In genomic region chr21:43196789-43197188, GRCh38 we compare ENCODE assay signal across 12 cellular contexts. TPM values are rescaled to one million over a fixed set of nuclear protein-coding genes. Genes with fewer than 3 reads are reported as not detected.
DNase-seq lines count a peak whose midpoint lies in the region; ATAC-seq and TF ChIP-seq lines count a peak whose summit lies in the region.
"Had no signal": no experiment of that assay in that cellular context is flagged by ENCODE, and none has a peak within 500 bp of the region (broad histone marks: within the 10 kb centered on the region; RNA-seq: fewer than 3 reads in every experiment).

No MANE protein-coding gene starts in this region.

- H3K9me3 Mint-ChIP-seq in activated naive CD8-positive, alpha-beta T cell treated with anti-CD3 and anti-CD28 coated beads, Interleukin-2, amount 10 ng/mL, durations not matched to agents 7 days and 5 days = peaks cover 16% of the 10 kb centered on the region
- H3K9me3 Mint-ChIP-seq in activated naive CD8-positive, alpha-beta T cell treated with anti-CD3 and anti-CD28 coated beads for 36 hours = peaks cover 21% of the 10 kb centered on the region

- no peak for ATAC-seq in activated naive CD8-positive, alpha-beta T cell treated with anti-CD3 and anti-CD28 coated beads, Interleukin-2, amount 10 ng/mL, durations not matched to agents 7 days and 5 days (ENCODE audit: low read depth)
- ATAC-seq in SK-N-SH treated with all-trans-retinoic acid at 6 μM for 48 hours = no peak

- H3K4me3 Mint-ChIP-seq in activated naive CD8-positive, alpha-beta T cell treated with anti-CD3 and anti-CD28 coated beads, Interleukin-2, amount 10 ng/mL, durations not matched to agents 7 days and 5 days = peak overlapping the region; percentile 49
- no peak overlapping the region for H3K4me3 Mint-ChIP-seq in activated naive CD8-positive, alpha-beta T cell treated with anti-CD3 and anti-CD28 coated beads for 36 hours

- H3K36me3 Mint-ChIP-seq in activated naive CD8-positive, alpha-beta T cell treated with anti-CD3 and anti-CD28 coated beads, Interleukin-2, amount 10 ng/mL, durations not matched to agents 7 days and 5 days = peaks cover 12% of the 10 kb centered on the region
- peaks cover 3% of the 10 kb centered on the region for H3K36me3 Mint-ChIP-seq in activated naive CD8-positive, alpha-beta T cell treated with anti-CD3 and anti-CD28 coated beads for 36 hours

- POLR2A ChIA-PET in activated naive CD8-positive, alpha-beta T cell treated with anti-CD3 and anti-CD28 coated beads, Interleukin-2, amount 10 ng/mL, durations not matched to agents 7 days and 5 days (lab: Charles Lee) = no interaction called here

- peaks cover 19% of the 10 kb centered on the region for H3K27me3 Mint-ChIP-seq in activated naive CD8-positive, alpha-beta T cell treated with anti-CD3 and anti-CD28 coated beads, Interleukin-2, amount 10 ng/mL, durations not matched to agents 7 days and 5 days
- H3K27me3 Mint-ChIP-seq in activated naive CD8-positive, alpha-beta T cell treated with anti-CD3 and anti-CD28 coated beads for 36 hours = peaks cover 4% of the 10 kb centered on the region

- peak; percentile 8 for DNase-seq in activated naive CD8-positive, alpha-beta T cell treated with anti-CD3 and anti-CD28 coated beads, Interleukin-2, amount 10 ng/mL, durations not matched to agents 7 days and 5 days
- no peak for DNase-seq in activated naive CD8-positive, alpha-beta T cell treated with anti-CD3 and anti-CD28 coated beads for 36 hours
- DNase-seq in ecto neural progenitor cell (ENCODE audit: low spot score) (peak; percentile 35), mucosa of gallbladder (ENCODE audit: low spot score) (peak; percentile 71), NCI-H2227 (lab: John Stamatoyannopoulos, UW; ENCODE audit: unreplicated experiment) (no peak), SHP77 (lab: John Stamatoyannopoulos, UW) (no peak), NCI-H446 treated with DMSO at 0.1 percent for 48 hours (lab: John Stamatoyannopoulos, UW) (no peak)
- DNase-seq: IMR-90; stimulated activated CD4-positive, alpha-beta T cell treated with anti-CD3 and anti-CD28 coated beads, Interleukin-4, amount 100 ng/mL, for 24 hours had no signal

- peaks cover 34% of the 10 kb centered on the region for H3K4me1 Mint-ChIP-seq in activated naive CD8-positive, alpha-beta T cell treated with anti-CD3 and anti-CD28 coated beads, Interleukin-2, amount 10 ng/mL, durations not matched to agents 7 days and 5 days
- H3K4me1 Mint-ChIP-seq in activated naive CD8-positive, alpha-beta T cell treated with anti-CD3 and anti-CD28 coated beads for 36 hours = peaks cover 11% of the 10 kb centered on the region

- H3K27ac Mint-ChIP-seq in activated naive CD8-positive, alpha-beta T cell treated with anti-CD3 and anti-CD28 coated beads, Interleukin-2, amount 10 ng/mL, durations not matched to agents 7 days and 5 days = peak overlapping the region; percentile 78
- H3K27ac Mint-ChIP-seq in activated naive CD8-positive, alpha-beta T cell treated with anti-CD3 and anti-CD28 coated beads for 36 hours = no peak overlapping the region

TF ChIP-seq in SK-N-SH treated with all-trans-retinoic acid at 6 μM for 48 hours, 23 proteins besides CTCF, POLR2A, EP300 and RAD21:
- TF ChIP-seq TOX (CRISPR knock-in tag; IDR thresholded peaks at IDR 0.05; ENCODE audit: borderline replicate concordance) (no peak), ZNF70 (CRISPR knock-in tag; IDR thresholded peaks at IDR 0.05) (no peak), ZFP3 (CRISPR knock-in tag; IDR thresholded peaks at IDR 0.05) (no peak), ZC3H10 (CRISPR knock-in tag; IDR thresholded peaks at IDR 0.05) (no peak), POU6F1 (CRISPR knock-in tag; IDR thresholded peaks at IDR 0.05; ENCODE audit: borderline replicate concordance, low read depth) (no peak), ISL1 (CRISPR knock-in tag; IDR thresholded peaks at IDR 0.05) (no peak), ARNTL (CRISPR knock-in tag; IDR thresholded peaks at IDR 0.05; ENCODE audit: borderline replicate concordance, low read depth) (no peak), SNAI2 (CRISPR knock-in tag; IDR thresholded peaks at IDR 0.05) (no peak), TSHZ2 (CRISPR knock-in tag; IDR thresholded peaks at IDR 0.05) (no peak), PPARA (CRISPR knock-in tag; IDR thresholded peaks at IDR 0.05; ENCODE audit: borderline replicate concordance) (no peak), TCF4 (CRISPR knock-in tag; IDR thresholded peaks at IDR 0.05; ENCODE audit: borderline replicate concordance) (no peak), PATZ1 (CRISPR knock-in tag; IDR thresholded peaks at IDR 0.05; ENCODE audit: borderline replicate concordance) (no peak), RARB (CRISPR knock-in tag; IDR thresholded peaks at IDR 0.05) (no peak), ZNF8 (CRISPR knock-in tag; IDR thresholded peaks at IDR 0.05) (no peak), ZNF565 (CRISPR knock-in tag; conservative IDR thresholded peaks at IDR 0.05; ENCODE audit: low read depth) (no peak), CREB5 (CRISPR knock-in tag; IDR thresholded peaks at IDR 0.05; ENCODE audit: low read depth) (no peak), OSR1 (CRISPR knock-in tag; IDR thresholded peaks at IDR 0.05) (no peak), BACH2 (CRISPR knock-in tag; IDR thresholded peaks at IDR 0.05; ENCODE audit: borderline replicate concordance) (no peak)
TF ChIP-seq in SK-N-SH treated with all-trans-retinoic acid at 6 μM for 48 hours: peak in this region for 0.

RNA-seq across cellular contexts. Expression of gene CRYAA, which starts 28.0 kb away (rescaled TPM):
- not detected for total RNA-seq in activated naive CD8-positive, alpha-beta T cell treated with anti-CD3 and anti-CD28 coated beads, Interleukin-2, amount 10 ng/mL, durations not matched to agents 7 days and 5 days
- not detected for total RNA-seq in activated naive CD8-positive, alpha-beta T cell treated with anti-CD3 and anti-CD28 coated beads for 36 hours
- not detected for total RNA-seq in mucosa of gallbladder
- total RNA-seq: esophagus muscularis mucosa, IMR-90, vagina had no signal

Comparison
In these comparisons a context has a peak if more than half of its experiments do, and no peak if none do; other contexts are left out.
1. DNase-seq: peak in activated naive CD8-positive, alpha-beta T cell treated with anti-CD3 and anti-CD28 coated beads, Interleukin-2, amount 10 ng/mL, durations not matched to agents 7 days and 5 days (single experiment), ecto neural progenitor cell (single experiment) and mucosa of gallbladder (single experiment); none in activated naive CD8-positive, alpha-beta T cell treated with anti-CD3 and anti-CD28 coated beads for 36 hours (single experiment), NCI-H2227 (single experiment), SHP77 (0 of 2) and NCI-H446 treated with DMSO at 0.1 percent for 48 hours (single experiment).